8 cellular contexts compared by ENCODE assay signal in genomic region chr17:5468075-5468473, GRCh38. TPM values are rescaled to one million over a fixed set of nuclear protein-coding genes. Genes with fewer than 3 reads are reported as not detected.
A peak's percentile ranks its signal among the peaks of the same experiment; 100 is the strongest.
DNase-seq lines count a peak whose midpoint lies in the region; ATAC-seq and TF ChIP-seq lines count a peak whose summit lies in the region.

No MANE protein-coding gene starts in this region.

- H3K4me3 ChIP-seq in iPS-11a (ENCODE audit: low read depth, low read length), result peak overlapping the region; percentile 74

- ATAC-seq in GM18505 (IDR thresholded peaks at IDR 0.05; ENCODE audit: unreplicated experiment) (peak; percentile 19), GM18519 (IDR thresholded peaks at IDR 0.05; ENCODE audit: low FRiP score, unreplicated experiment) (no peak)

- peaks cover 13% of the 10 kb centered on the region for H3K36me3 Mint-ChIP-seq in activated naive CD4-positive, alpha-beta T cell treated with anti-CD3 and anti-CD28 coated beads for 36 hours (ENCODE audit: low read depth)

- H3K4me3 Mint-ChIP-seq in activated naive CD4-positive, alpha-beta T cell treated with anti-CD3 and anti-CD28 coated beads for 36 hours, result peak overlapping the region; percentile 80

- CTCF ChIA-PET in activated naive CD4-positive, alpha-beta T cell treated with anti-CD3 and anti-CD28 coated beads for 36 hours (lab: Charles Lee), result interaction anchor here (1.2 kb wide), 1 partner anchor 18 kb away, joined by 3 read pairs; the partner anchor contains the start of genes DERL2 and MIS12

- peak; percentile 7 for DNase-seq in HPDE6-E6E7 (ENCODE audit: extremely low spot score)
- DNase-seq in activated naive CD4-positive, alpha-beta T cell treated with anti-CD3 and anti-CD28 coated beads for 36 hours, result peak; percentile 22
- peak; percentile 32 for DNase-seq in stimulated activated CD4-positive, alpha-beta T cell treated with anti-CD3 and anti-CD28 coated beads, Interleukin-2, amount 100 ng/mL, for 4 hours (ENCODE audit: low read depth)
- no peak for DNase-seq in GM19240 (ENCODE audit: insufficient read length, low spot score)
- no peak for DNase-seq in kidney glomerular epithelial cell (lab: John Stamatoyannopoulos, UW)

- H3K4me1 Mint-ChIP-seq in activated naive CD4-positive, alpha-beta T cell treated with anti-CD3 and anti-CD28 coated beads for 36 hours (ENCODE audit: low read depth), result peaks cover 37% of the 10 kb centered on the region

- H3K27ac Mint-ChIP-seq in activated naive CD4-positive, alpha-beta T cell treated with anti-CD3 and anti-CD28 coated beads for 36 hours, result peak overlapping the region; percentile 0

- H3K27me3 Mint-ChIP-seq in activated naive CD4-positive, alpha-beta T cell treated with anti-CD3 and anti-CD28 coated beads for 36 hours (ENCODE audit: low read depth), result no peaks in the 10 kb centered on the region

- H3K9me3 Mint-ChIP-seq in activated naive CD4-positive, alpha-beta T cell treated with anti-CD3 and anti-CD28 coated beads for 36 hours, result no peaks in the 10 kb centered on the region

- intact Hi-C loops in activated naive CD4-positive, alpha-beta T cell treated with anti-CD3 and anti-CD28 coated beads for 36 hours (cut with micrococcal nuclease), result loop anchor here (2.0 kb wide), 1 partner anchor 29 kb away; the partner anchor contains the start of gene C1QBP

- TF ChIP-seq POLR2A in GM18505 (IDR thresholded peaks at IDR 0.05; ENCODE audit: borderline replicate concordance, extremely low read depth, insufficient read depth, insufficient read length), result no peak

RNA-seq across cellular contexts. Expression of gene DHX33, which starts 0.7 kb away (rescaled TPM):
- 10 to 100 TPM; 15.9 to 17.1 TPM for total RNA-seq in activated naive CD4-positive, alpha-beta T cell treated with anti-CD3 and anti-CD28 coated beads for 36 hours

RNA-seq across cellular contexts. Expression of gene DERL2, which starts 17.9 kb away (rescaled TPM):
- total RNA-seq in activated naive CD4-positive, alpha-beta T cell treated with anti-CD3 and anti-CD28 coated beads for 36 hours, result 10 to 100 TPM; 40.7 to 46.4 TPM

RNA-seq across cellular contexts. Expression of gene MIS12, which starts 18.3 kb away (rescaled TPM):
- 10 to 100 TPM; 37.2 to 37.6 TPM for total RNA-seq in activated naive CD4-positive, alpha-beta T cell treated with anti-CD3 and anti-CD28 coated beads for 36 hours

RNA-seq across cellular contexts. Expression of gene C1QBP, which starts 29.1 kb away (rescaled TPM):
- total RNA-seq in activated naive CD4-positive, alpha-beta T cell treated with anti-CD3 and anti-CD28 coated beads for 36 hours, result 100 to 1,000 TPM; 435 to 460 TPM

RNA-seq across cellular contexts. Expression of gene RPAIN, which starts 48.1 kb away (rescaled TPM):
- total RNA-seq in activated naive CD4-positive, alpha-beta T cell treated with anti-CD3 and anti-CD28 coated beads for 36 hours, result 10 to 100 TPM; 64.7 to 68.8 TPM

Comparison
In these comparisons a context has a peak if more than half of its experiments do, and no peak if none do; other contexts are left out.
1. DNase-seq: peak in HPDE6-E6E7 (single experiment), activated naive CD4-positive, alpha-beta T cell treated with anti-CD3 and anti-CD28 coated beads for 36 hours (single experiment) and stimulated activated CD4-positive, alpha-beta T cell treated with anti-CD3 and anti-CD28 coated beads, Interleukin-2, amount 100 ng/mL, for 4 hours (single experiment); none in GM19240 (single experiment) and kidney glomerular epithelial cell (single experiment).